Comparison of ENCODE assay signal across 8 cellular contexts in genomic region chr17:7356072-7356549, GRCh38. TPM values are rescaled to one million over a fixed set of nuclear protein-coding genes. Genes with fewer than 3 reads are reported as not detected.
DNase-seq lines count a peak whose midpoint lies in the region; ATAC-seq and TF ChIP-seq lines count a peak whose summit lies in the region.

No MANE protein-coding gene starts in this region.

- peak; percentile 58 for ATAC-seq in CD8-positive, alpha-beta T cell
- ATAC-seq in HG02798 (IDR thresholded peaks at IDR 0.05; ENCODE audit: poor library complexity, unreplicated experiment) (peak; percentile 25), GM21723 (IDR thresholded peaks at IDR 0.05; ENCODE audit: unreplicated experiment) (no peak)
- ATAC-seq in naive thymus-derived CD4-positive, alpha-beta T cell = peak; percentile 81

- no peak overlapping the region for H3K27ac Mint-ChIP-seq in CD8-positive, alpha-beta T cell
- peak overlapping the region in 4 of 9 donors; percentile 8 to 75 (median 40) for H3K27ac Mint-ChIP-seq in naive thymus-derived CD4-positive, alpha-beta T cell

- peaks cover 1% of the 10 kb centered on the region for H3K36me3 ChIP-seq in CD8-positive, alpha-beta T cell (ENCODE audit: insufficient read depth, low read length)
- peaks cover 0 to 2% (median 0%) of the 10 kb centered on the region in 3 experiments for H3K36me3 ChIP-seq in naive thymus-derived CD4-positive, alpha-beta T cell (ENCODE audit: control insufficient read depth in 2 of 3, insufficient read depth in 3 of 3, low read length in 3 of 3)

- H3K9me3 Mint-ChIP-seq in CD8-positive, alpha-beta T cell = no peaks in the 10 kb centered on the region
- H3K9me3 Mint-ChIP-seq in naive thymus-derived CD4-positive, alpha-beta T cell = no peaks in the 10 kb centered on the region

- H3K27me3 ChIP-seq in CD8-positive, alpha-beta T cell (ENCODE audit: insufficient read depth, low read length) = no peaks in the 10 kb centered on the region
- no peaks in the 10 kb centered on the region for H3K27me3 ChIP-seq in naive thymus-derived CD4-positive, alpha-beta T cell (ENCODE audit: control insufficient read depth in 2 of 2, insufficient read depth in 2 of 2, low read length in 2 of 2)

- H3K9me3 ChIP-seq in CD8-positive, alpha-beta T cell (ENCODE audit: low read length) = no peaks in the 10 kb centered on the region
- no peaks in the 10 kb centered on the region for H3K9me3 ChIP-seq in naive thymus-derived CD4-positive, alpha-beta T cell (ENCODE audit: control insufficient read depth in 2 of 3, low read length in 3 of 3)

- no peak overlapping the region for H3K4me3 Mint-ChIP-seq in CD8-positive, alpha-beta T cell
- peak overlapping the region in 1 of 10 donors; percentile 32 for H3K4me3 Mint-ChIP-seq in naive thymus-derived CD4-positive, alpha-beta T cell

- intact Hi-C loops in CD8-positive, alpha-beta T cell (cut with DNase I, micrococcal nuclease) = loop anchor here (1.0 to 10.0 kb wide), 9 partner anchors 60 to 329 kb away; partner anchors contain the start of genes SENP3 (in 2 of the 2), TP53 (in 2 of the 2), WRAP53 (in 2 of the 2) and POLR2A (in 1 of the 2)
- intact Hi-C loops in naive thymus-derived CD4-positive, alpha-beta T cell (cut with micrococcal nuclease) = loop anchor here (1.0 to 10.0 kb wide), 10 partner anchors 29 to 233 kb away; partner anchors contain the start of genes TMEM102 (in 2 of the 2), PLSCR3 (in 1 of the 2), POLR2A (in 1 of the 2) and SENP3 (in 1 of the 2)

- H3K4me1 Mint-ChIP-seq in CD8-positive, alpha-beta T cell (ENCODE audit: low read depth) = peaks cover 20% of the 10 kb centered on the region
- H3K4me1 Mint-ChIP-seq in naive thymus-derived CD4-positive, alpha-beta T cell = peaks cover 11 to 41% (median 24%) of the 10 kb centered on the region in 7 donors

- H3K27ac ChIP-seq in CD8-positive, alpha-beta T cell (ENCODE audit: low read depth, low read length) = no peak overlapping the region
- no peak overlapping the region for H3K27ac ChIP-seq in naive thymus-derived CD4-positive, alpha-beta T cell (ENCODE audit: low read depth, low read length)

- TF ChIP-seq CTCF in CD8-positive, alpha-beta T cell (IDR thresholded peaks at IDR 0.05) = peak; percentile 76

- H3K4me3 ChIP-seq in CD8-positive, alpha-beta T cell (ENCODE audit: low read depth, low read length) = no peak overlapping the region
- no peak overlapping the region for H3K4me3 ChIP-seq in naive thymus-derived CD4-positive, alpha-beta T cell (ENCODE audit: low read length)

- peaks cover 6% of the 10 kb centered on the region for H3K36me3 Mint-ChIP-seq in CD8-positive, alpha-beta T cell
- H3K36me3 Mint-ChIP-seq in naive thymus-derived CD4-positive, alpha-beta T cell = peaks cover 0 to 11% (median 0%) of the 10 kb centered on the region in 5 donors

- peaks cover 28% of the 10 kb centered on the region for H3K4me1 ChIP-seq in CD8-positive, alpha-beta T cell (ENCODE audit: insufficient read depth, low read length)
- H3K4me1 ChIP-seq in naive thymus-derived CD4-positive, alpha-beta T cell (ENCODE audit: control insufficient read depth in 2 of 2, insufficient read depth in 2 of 2, low read length in 2 of 2) = peaks cover 6 to 19% of the 10 kb centered on the region in 2 donors

- CTCF ChIA-PET in CD8-positive, alpha-beta T cell (lab: Charles Lee) = interaction anchor here (0.6 to 7.5 kb wide), 75 partner anchors 9 to 631 kb away, joined by 3 to 120 read pairs (median 5); partner anchors contain the start of genes ACAP1, CHRNB1, FGF11 and NEURL4
- CTCF ChIA-PET in naive thymus-derived CD4-positive, alpha-beta T cell (lab: Charles Lee) = interaction anchor here (0.5 to 5.3 kb wide), 36 partner anchors 10 to 331 kb away, joined by 3 to 67 read pairs (median 4); partner anchors contain the start of genes ACAP1, ASGR1, FGF11 and MPDU1

- peak; percentile 66 to 92 (median 83) for DNase-seq in CD8-positive, alpha-beta T cell
- DNase-seq in OCI-M2 (lab: John Stamatoyannopoulos, UW; ENCODE audit: unreplicated experiment) (peak; percentile 18), activated T-cell treated with anti-CD3 and anti-CD28 coated beads for 48 hours (ENCODE audit: low read depth) (peak; percentile 81), fibroblast of gingiva (ENCODE audit: low read depth) (peak; percentile 48)
- peak; percentile 69 to 87 (median 81) for DNase-seq in naive thymus-derived CD4-positive, alpha-beta T cell
- peak; percentile 72 to 75 for DNase-seq in stimulated activated CD8-positive, alpha-beta memory T cell treated with anti-CD3 and anti-CD28 coated beads, Interleukin-7, amount 100 ng/mL, for 48 hours (ENCODE audit: extremely low read depth in 1 of 2, low read depth in 1 of 2)

- POLR2A ChIA-PET in CD8-positive, alpha-beta T cell (lab: Charles Lee) = interaction anchor here (0.7 to 2.8 kb wide), 12 partner anchors 19 to 329 kb away, joined by 3 to 13 read pairs (median 4); partner anchors contain the start of genes ACAP1, GABARAP, PLSCR3 and POLR2A
- POLR2A ChIA-PET in naive thymus-derived CD4-positive, alpha-beta T cell (lab: Charles Lee) = interaction anchor here (0.6 to 5.4 kb wide), 13 partner anchors 19 to 329 kb away, joined by 3 to 29 read pairs (median 5); partner anchors contain the start of genes ACAP1, POLR2A and TMEM102

- no peaks in the 10 kb centered on the region for H3K27me3 Mint-ChIP-seq in CD8-positive, alpha-beta T cell (ENCODE audit: low read depth)
- H3K27me3 Mint-ChIP-seq in naive thymus-derived CD4-positive, alpha-beta T cell = no peaks in the 10 kb centered on the region

RNA-seq across cellular contexts. Expression of gene TMEM95, which starts 1.2 kb away (rescaled TPM):
- total RNA-seq in CD8-positive, alpha-beta T cell = not detected
- total RNA-seq in naive thymus-derived CD4-positive, alpha-beta T cell = not detected
- polyA plus RNA-seq in naive thymus-derived CD4-positive, alpha-beta T cell = not detected

RNA-seq across cellular contexts. Expression of gene KCTD11, which starts 4.1 kb away (rescaled TPM):
- 1 to 10 TPM; 1.4 to 1.8 TPM for total RNA-seq in CD8-positive, alpha-beta T cell
- total RNA-seq in naive thymus-derived CD4-positive, alpha-beta T cell = 10 to 100 TPM in 1 of 5 experiments, 1 to 10 TPM in 4; 2.7 to 13.7 (median 4.0) TPM
- 1 to 10 TPM in 1 of 2 donors, under 1 TPM in 1; 0.83 to 1.1 TPM for polyA plus RNA-seq in naive thymus-derived CD4-positive, alpha-beta T cell

RNA-seq across cellular contexts. Expression of gene ACAP1, which starts 19.8 kb away (rescaled TPM):
- total RNA-seq in CD8-positive, alpha-beta T cell = 100 to 1,000 TPM; 432 to 451 TPM
- 100 to 1,000 TPM; 482 to 708 (median 599) TPM for total RNA-seq in naive thymus-derived CD4-positive, alpha-beta T cell
- polyA plus RNA-seq in naive thymus-derived CD4-positive, alpha-beta T cell = 100 to 1,000 TPM; 234 to 337 TPM

RNA-seq across cellular contexts. Expression of gene TNK1, which starts 24.8 kb away (rescaled TPM):
- total RNA-seq in CD8-positive, alpha-beta T cell = 10 to 100 TPM in 1 of 2 experiments, 1 to 10 TPM in 1; 9.9 to 10.0 TPM
- 10 to 100 TPM in 4 of 5 experiments, 1 to 10 TPM in 1; 1.5 to 23.4 (median 13.9) TPM for total RNA-seq in naive thymus-derived CD4-positive, alpha-beta T cell
- 1 to 10 TPM; 5.8 to 7.4 TPM for polyA plus RNA-seq in naive thymus-derived CD4-positive, alpha-beta T cell

RNA-seq across cellular contexts. Expression of gene NEURL4, which starts 27.0 kb away (rescaled TPM):
- total RNA-seq in CD8-positive, alpha-beta T cell = 10 to 100 TPM; 29.1 to 32.2 TPM
- total RNA-seq in naive thymus-derived CD4-positive, alpha-beta T cell = 10 to 100 TPM; 42.6 to 92.6 (median 50.1) TPM
- polyA plus RNA-seq in naive thymus-derived CD4-positive, alpha-beta T cell = 1 to 10 TPM; 1.1 to 2.5 TPM

Comparison
In these comparisons a context has a peak if more than half of its experiments do, and no peak if none do; other contexts are left out.
1. DNase-seq: peak in every context shown above with its lines; median percentile 83 in CD8-positive, alpha-beta T cell; 81 in activated T-cell treated with anti-CD3 and anti-CD28 coated beads for 48 hours; 81 in naive thymus-derived CD4-positive, alpha-beta T cell; 74 in stimulated activated CD8-positive, alpha-beta memory T cell treated with anti-CD3 and anti-CD28 coated beads, Interleukin-7, amount 100 ng/mL, for 48 hours; 48 in fibroblast of gingiva; 18 in OCI-M2.